In the genomic region with DNA sequence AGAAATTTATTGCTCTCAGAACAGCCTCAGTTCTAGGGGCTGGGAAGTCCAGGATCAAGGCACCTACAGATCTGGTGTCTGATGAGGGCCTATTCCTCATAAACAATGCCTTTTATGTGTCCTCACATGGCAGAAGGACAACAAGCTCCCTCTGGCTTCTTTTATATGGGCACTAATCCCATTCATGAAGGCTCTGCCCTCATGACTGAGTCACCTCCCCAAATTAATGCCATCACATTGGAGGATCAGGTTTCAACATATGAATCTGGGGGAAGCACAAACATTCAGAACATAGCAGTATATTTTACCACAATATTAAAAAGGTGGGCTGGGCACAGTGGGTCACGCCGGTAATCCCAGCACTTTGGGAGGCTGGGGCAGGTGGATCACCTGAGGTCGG, we compare ENCODE assay signal across 21 cellular contexts. TPM values are rescaled to one million over a fixed set of nuclear protein-coding genes. Genes with fewer than 3 reads are reported as not detected.
A peak's percentile ranks its signal among the peaks of the same experiment; 100 is the strongest.
DNase-seq lines count a peak whose midpoint lies in the region; ATAC-seq and TF ChIP-seq lines count a peak whose summit lies in the region.
"Had no signal": no experiment of that assay in that cellular context is flagged by ENCODE, and none has a peak within 500 bp of the region (broad histone marks: within the 10 kb centered on the region; RNA-seq: fewer than 3 reads in every experiment).

No MANE protein-coding gene starts in this region.

- no peak overlapping the region for H3K27ac ChIP-seq in breast epithelium
- peak overlapping the region; percentile 50 for H3K27ac ChIP-seq in epithelial cell of prostate
- H3K27ac ChIP-seq: hepatocyte, pancreas had no signal

- CTCF ChIA-PET in MCF 10A (lab: Yijun Ruan, JAX), result interaction anchor here (1.3 to 3.2 kb wide), 2 partner anchors 47 to 167 kb away, joined by 8 to 23 read pairs; no protein-coding TSS in a partner anchor

- H3K9me3 ChIP-seq in breast epithelium, result no peaks in the 10 kb centered on the region
- H3K9me3 ChIP-seq: Caco-2, pancreas had no signal

- no peak overlapping the region for H3K4me3 Mint-ChIP-seq in MCF 10A (ENCODE audit: unreplicated experiment)
- H3K4me3 Mint-ChIP-seq: central memory CD8-positive, alpha-beta T cell; naive B cell; WTC11 had no signal

- no peak overlapping the region for H3K27ac Mint-ChIP-seq in MCF 10A (ENCODE audit: low read depth, unreplicated experiment)
- H3K27ac Mint-ChIP-seq: naive B cell; T-helper 1 cell treated with Interleukin-12 subunit alpha and Interleukin-12 subunit beta and Interleukin-4 antibody, amounts not matched to agents 30 μg/mL and 1 μg/mL, for 36 hours; WTC11 had no signal

- H3K27me3 Mint-ChIP-seq in MCF 10A (ENCODE audit: insufficient read depth, unreplicated experiment), result no peaks in the 10 kb centered on the region
- H3K27me3 Mint-ChIP-seq: central memory CD8-positive, alpha-beta T cell had no signal

- no peaks in the 10 kb centered on the region for H3K27me3 ChIP-seq in breast epithelium
- H3K27me3 ChIP-seq: hepatocyte had no signal

- TF ChIP-seq CTCF in MCF 10A (IDR thresholded peaks at IDR 0.05; ENCODE audit: unreplicated experiment), result no peak
- no peak for TF ChIP-seq CTCF in breast epithelium (IDR thresholded peaks at IDR 0.05)

- H3K36me3 Mint-ChIP-seq in MCF 10A (ENCODE audit: insufficient read depth, unreplicated experiment), result no peaks in the 10 kb centered on the region
- H3K36me3 Mint-ChIP-seq: naive B cell, WTC11 had no signal

- H3K4me3 ChIP-seq in breast epithelium, result no peak overlapping the region
- H3K4me3 ChIP-seq: GM12878, hepatocyte, pancreas had no signal

- no peaks in the 10 kb centered on the region for H3K36me3 ChIP-seq in breast epithelium
- H3K36me3 ChIP-seq: pancreas had no signal

- intact Hi-C loops in MCF 10A (cut with micrococcal nuclease) (no loop called here), breast epithelium (cut with DNase I; ENCODE audit: low total_unique reads) (loop anchor here (10.0 kb wide), 1 partner anchor 281 kb away; no protein-coding TSS in a partner anchor)

- ATAC-seq in stimulated activated naive CD8-positive, alpha-beta T cell treated with anti-CD3 and anti-CD28 coated beads, Interleukin-15, Interleukin-2, amounts not matched to agents 100 U/mL and 50 U/mL, for 24 hours, result no peak
- ATAC-seq: GM12878, pancreas had no signal

- no TSS peak for BruUV-seq in MCF 10A (replicated peaks; lab: Mats Ljungman, UMichigan)

- TF ChIP-seq POLR2A in breast epithelium (IDR thresholded peaks at IDR 0.05), result no peak

- POLR2A ChIA-PET in MCF 10A (lab: Yijun Ruan, JAX), result interaction anchor here (1.0 to 1.1 kb wide), 2 partner anchors 48 to 50 kb away, joined by 3 to 4 read pairs; no protein-coding TSS in a partner anchor

- peak; percentile 47 for DNase-seq in MCF 10A (ENCODE audit: unreplicated experiment)
- no peak for DNase-seq in breast epithelium (ENCODE audit: low spot score in 2 of 2)
- peak; percentile 20 for DNase-seq in NCI-H524 treated with DMSO at 0.1 percent for 48 hours (lab: John Stamatoyannopoulos, UW)
- DNase-seq in epithelial cell of prostate (ENCODE audit: low read depth, low spot score), result no peak
- no peak for DNase-seq in DMS53 treated with DMSO at 0.1 percent for 48 hours (lab: John Stamatoyannopoulos, UW; ENCODE audit: unreplicated experiment)
- DNase-seq in DMS53 (lab: John Stamatoyannopoulos, UW), result no peak
- no peak for DNase-seq in stimulated activated naive CD8-positive, alpha-beta T cell treated with anti-CD3 and anti-CD28 coated beads, Interleukin-15, Interleukin-2, amounts not matched to agents 100 U/mL and 50 U/mL, for 24 hours
- DNase-seq: amniotic stem cell, Caco-2, GF-D8, naive B cell, NCI-H1436, pancreas, Right ventricle myocardium superior had no signal

- H3K9me3 Mint-ChIP-seq in MCF 10A (ENCODE audit: unreplicated experiment), result no peaks in the 10 kb centered on the region
- H3K9me3 Mint-ChIP-seq: central memory CD8-positive, alpha-beta T cell; naive B cell; T-helper 1 cell treated with Interleukin-12 subunit alpha and Interleukin-12 subunit beta and Interleukin-4 antibody, amounts not matched to agents 30 μg/mL and 1 μg/mL, for 36 hours; WTC11 had no signal

- H3K4me1 Mint-ChIP-seq in MCF 10A (ENCODE audit: insufficient read depth, unreplicated experiment), result peaks cover 12% of the 10 kb centered on the region

- no peaks in the 10 kb centered on the region for H3K4me1 ChIP-seq in breast epithelium
- H3K4me1 ChIP-seq: Caco-2, pancreas had no signal

RNA-seq across cellular contexts. Expression of a gene that starts 58.5 kb away (rescaled TPM):
- total RNA-seq in MCF 10A (2022), result not detected in 2 replicates
- not detected for total RNA-seq in breast epithelium
- total RNA-seq: Caco-2, GM12878, hepatocyte, lung microvascular endothelial cell, pancreas, Right ventricle myocardium superior, urinary bladder, WTC11 had no signal

Comparison
In these comparisons a context has a peak if more than half of its experiments do, and no peak if none do; other contexts are left out.
1. DNase-seq: peak in MCF 10A (single experiment) and NCI-H524 treated with DMSO at 0.1 percent for 48 hours (single experiment); none in breast epithelium (0 of 2), epithelial cell of prostate (single experiment), DMS53 treated with DMSO at 0.1 percent for 48 hours (single experiment), DMS53 (single experiment) and stimulated activated naive CD8-positive, alpha-beta T cell treated with anti-CD3 and anti-CD28 coated beads, Interleukin-15, Interleukin-2, amounts not matched to agents 100 U/mL and 50 U/mL, for 24 hours (single experiment).